8 cellular contexts compared by ENCODE assay signal in the genomic region with DNA sequence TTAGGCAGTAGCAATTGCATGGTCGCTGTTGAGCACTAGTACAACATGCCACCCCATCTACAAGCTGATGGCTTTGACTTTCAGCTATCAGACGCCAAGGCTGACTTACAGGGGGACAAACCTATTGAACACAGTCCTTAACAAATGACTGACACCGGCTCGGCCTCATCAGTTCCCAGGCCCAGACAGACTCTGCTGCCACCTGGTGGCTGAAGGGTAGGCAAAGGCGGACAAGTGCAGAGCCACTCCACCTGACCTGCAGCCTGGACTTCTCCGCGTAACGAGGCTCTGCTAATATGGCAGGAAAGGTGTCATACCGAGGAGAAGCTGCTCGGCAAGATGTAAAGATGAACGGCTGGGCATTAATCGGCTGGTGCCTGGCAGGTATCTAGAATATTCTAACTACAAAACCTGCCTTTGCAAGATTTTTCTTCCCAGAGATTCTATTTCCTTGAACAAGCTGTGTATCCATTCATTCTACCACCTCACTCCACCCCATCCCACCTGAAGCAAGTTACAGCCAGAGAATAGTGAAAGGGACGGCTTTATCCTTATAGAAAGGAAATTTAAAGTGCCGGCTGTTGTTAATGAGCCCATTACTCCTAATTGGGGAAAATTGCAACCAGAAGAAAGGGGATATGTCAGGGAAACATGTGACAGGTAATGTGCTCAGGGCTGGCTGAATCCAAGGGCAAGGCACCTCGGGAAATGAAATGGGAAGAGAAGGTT.
DNase-seq lines count a peak whose midpoint lies in the region; ATAC-seq, FAIRE-seq and TF ChIP-seq lines count a peak whose summit lies in the region.

No MANE protein-coding gene starts in this region.

- H3K27me3 Mint-ChIP-seq in activated naive CD4-positive, alpha-beta T cell treated with anti-CD3 and anti-CD28 coated beads, Interleukin-2, amount 10 ng/mL, durations not matched to agents 7 days and 5 days: peaks cover 3% of the 10 kb centered on the region

- TF ChIP-seq POLR2A in gastrocnemius medialis (IDR thresholded peaks at IDR 0.05): no peak

- FAIRE-seq in RCC 7860 (lab: Jason Lieb, UNC): no peak

- H3K36me3 ChIP-seq in gastrocnemius medialis: no peaks in the 10 kb centered on the region

- no peaks in the 10 kb centered on the region for H3K9me3 ChIP-seq in gastrocnemius medialis

- CTCF ChIA-PET in activated naive CD4-positive, alpha-beta T cell treated with anti-CD3 and anti-CD28 coated beads, Interleukin-2, amount 10 ng/mL, durations not matched to agents 7 days and 5 days (lab: Charles Lee): interaction anchor here (0.5 to 2.3 kb wide), 8 partner anchors 12 to 435 kb away, joined by 3 to 8 read pairs (median 3); no protein-coding TSS in a partner anchor

- no peak overlapping the region for H3K4me3 ChIP-seq in gastrocnemius medialis

- intact Hi-C loops in left cardiac atrium (cut with DNase I) (loop anchor here in 1 of 2 donors (2.0 kb wide), 2 partner anchors 278 to 410 kb away; no protein-coding TSS in a partner anchor), gastrocnemius medialis (cut with DNase I; ENCODE audit: low total_unique reads) (loop anchor here (2.0 to 10.0 kb wide), 4 partner anchors 72 to 409 kb away; no protein-coding TSS in a partner anchor)

- no peaks in the 10 kb centered on the region for H3K9me3 Mint-ChIP-seq in activated naive CD4-positive, alpha-beta T cell treated with anti-CD3 and anti-CD28 coated beads, Interleukin-2, amount 10 ng/mL, durations not matched to agents 7 days and 5 days

- peak; percentile 46 to 90 (median 84) for TF ChIP-seq CTCF in gastrocnemius medialis (IDR thresholded peaks at IDR 0.05 in 4 of 5, conservative IDR thresholded peaks at IDR 0.05 in 1 of 5)

- H3K4me1 Mint-ChIP-seq in activated naive CD4-positive, alpha-beta T cell treated with anti-CD3 and anti-CD28 coated beads, Interleukin-2, amount 10 ng/mL, durations not matched to agents 7 days and 5 days: no peaks in the 10 kb centered on the region

- no peaks in the 10 kb centered on the region for H3K36me3 Mint-ChIP-seq in activated naive CD4-positive, alpha-beta T cell treated with anti-CD3 and anti-CD28 coated beads, Interleukin-2, amount 10 ng/mL, durations not matched to agents 7 days and 5 days

- DNase-seq in activated CD4-positive, CD25-positive, alpha-beta regulatory T cell (lab: John Stamatoyannopoulos, UW): peak; percentile 26 to 61 (median 56)
- no peak for DNase-seq in activated CD4-positive, CD25-positive, alpha-beta regulatory T cell treated with anti-CD3 and anti-CD28 coated beads, Interleukin-2, amount 50 U/mL, for 72 hours
- peak in 62 of 76 experiments; percentile 3 to 73 (median 46) for DNase-seq in HUDEP-2 (lab: John Stamatoyannopoulos, UW; ENCODE audit: unreplicated experiment in 76 of 76)
- DNase-seq in RCC 7860 (ENCODE audit: low spot score): peak; percentile 35
- peak; percentile 73 for DNase-seq in activated naive CD4-positive, alpha-beta T cell treated with anti-CD3 and anti-CD28 coated beads, Interleukin-2, amount 10 ng/mL, durations not matched to agents 7 days and 5 days
- DNase-seq in left cardiac atrium: peak; percentile 91
- DNase-seq in gastrocnemius medialis: peak; percentile 52 to 67
- DNase-seq in DMS79 (lab: John Stamatoyannopoulos, UW): no peak

- in situ Hi-C loops in gastrocnemius medialis (cut with MboI; ENCODE audit: low sequenced_read_pairs in 4 of 4): loop anchor here in 1 of 4 donors (10.0 kb wide), 1 partner anchor 406 kb away; no protein-coding TSS in a partner anchor

- no peaks in the 10 kb centered on the region for H3K27me3 ChIP-seq in gastrocnemius medialis

- no peak overlapping the region for H3K27ac ChIP-seq in gastrocnemius medialis

- peaks cover 12 to 25% of the 10 kb centered on the region in 2 donors for H3K4me1 ChIP-seq in gastrocnemius medialis

- ATAC-seq in left cardiac atrium (peak; percentile 87 to 90), gastrocnemius medialis (peak; percentile 29 to 40)

- H3K4me3 Mint-ChIP-seq in activated naive CD4-positive, alpha-beta T cell treated with anti-CD3 and anti-CD28 coated beads, Interleukin-2, amount 10 ng/mL, durations not matched to agents 7 days and 5 days: no peak overlapping the region

- H3K27ac Mint-ChIP-seq in activated naive CD4-positive, alpha-beta T cell treated with anti-CD3 and anti-CD28 coated beads, Interleukin-2, amount 10 ng/mL, durations not matched to agents 7 days and 5 days: no peak overlapping the region

Comparison
In these comparisons a context has a peak if more than half of its experiments do, and no peak if none do; other contexts are left out.
1. DNase-seq: peak in activated CD4-positive, CD25-positive, alpha-beta regulatory T cell (4 of 4), HUDEP-2 (62 of 76), RCC 7860 (single experiment), activated naive CD4-positive, alpha-beta T cell treated with anti-CD3 and anti-CD28 coated beads, Interleukin-2, amount 10 ng/mL, durations not matched to agents 7 days and 5 days (single experiment), left cardiac atrium (single experiment) and gastrocnemius medialis (2 of 2); none in activated CD4-positive, CD25-positive, alpha-beta regulatory T cell treated with anti-CD3 and anti-CD28 coated beads, Interleukin-2, amount 50 U/mL, for 72 hours (single experiment) and DMS79 (single experiment).